1 cellular context compared by ENCODE assay signal in genomic region chr13:48624858-48625257, GRCh38.
TF ChIP-seq lines count a peak whose summit lies in the region.

No MANE protein-coding gene starts in this region.

TF ChIP-seq in K562, 482 proteins besides CTCF, POLR2A, EP300 and RAD21:
- TF ChIP-seq ETV1 (tag; conservative IDR thresholded peaks at IDR 0.05; ENCODE audit: low read depth) (no peak), CEBPB (tag; IDR thresholded peaks at IDR 0.05) (peak; percentile 53)
- TF ChIP-seq, protein P1, sequence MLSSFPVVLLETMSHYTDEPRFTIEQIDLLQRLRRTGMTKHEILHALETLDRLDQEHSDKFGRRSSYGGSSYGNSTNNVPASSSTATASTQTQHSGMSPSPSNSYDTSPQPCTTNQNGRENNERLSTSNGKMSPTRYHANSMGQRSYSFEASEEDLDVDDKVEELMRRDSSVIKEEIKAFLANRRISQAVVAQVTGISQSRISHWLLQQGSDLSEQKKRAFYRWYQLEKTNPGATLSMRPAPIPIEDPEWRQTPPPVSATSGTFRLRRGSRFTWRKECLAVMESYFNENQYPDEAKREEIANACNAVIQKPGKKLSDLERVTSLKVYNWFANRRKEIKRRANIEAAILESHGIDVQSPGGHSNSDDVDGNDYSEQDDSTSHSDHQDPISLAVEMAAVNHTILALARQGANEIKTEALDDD (IDR thresholded peaks at IDR 0.05): no peak
